Comparison of ENCODE assay signal across 13 cellular contexts in genomic region chr12:91871751-91872150, GRCh38.
DNase-seq lines count a peak whose midpoint lies in the region; ATAC-seq and TF ChIP-seq lines count a peak whose summit lies in the region.
"Had no signal": no experiment of that assay in that cellular context is flagged by ENCODE, and none has a peak within 500 bp of the region (broad histone marks: within the 10 kb centered on the region; RNA-seq: fewer than 3 reads in every experiment).

No MANE protein-coding gene starts in this region.

- H3K4me1 ChIP-seq in stomach (peaks cover 4 to 23% (median 9%) of the 10 kb centered on the region in 4 donors), thyroid gland (no peaks in the 10 kb centered on the region)

- H3K9me3 Mint-ChIP-seq in activated naive CD8-positive, alpha-beta T cell (ENCODE audit: low read depth): peaks cover 15% of the 10 kb centered on the region
- peaks cover 12% of the 10 kb centered on the region for H3K9me3 Mint-ChIP-seq in activated naive CD8-positive, alpha-beta T cell treated with anti-CD3 and anti-CD28 coated beads for 36 hours

- WGBS in stomach, 5 donors: 44 to 67% (median 54%) methylated on average over 1 of the region's 1 CpG
- WGBS in thyroid gland, 2 donors: 65 to 76% methylated on average over 1 of the region's 1 CpG

- H3K4me3 ChIP-seq in stomach: no peak overlapping the region
- no peak overlapping the region for H3K4me3 ChIP-seq in thyroid gland (replicated peaks in 1 of 3)

- DNase-seq in activated naive CD8-positive, alpha-beta T cell treated with anti-CD3 and anti-CD28 coated beads for 36 hours: no peak
- DNase-seq in SIG-M5 (lab: John Stamatoyannopoulos, UW) (peak; percentile 20), left colon (no peak), stomach (no peak), GM20000 (ENCODE audit: low spot score) (no peak), thyroid gland (no peak)
- DNase-seq: dermis blood vessel endothelial cell; DMS79; NCI-H1092 treated with DMSO at 0.1 percent for 48 hours; NCI-H524 treated with DMSO at 0.1 percent for 48 hours; stimulated activated CD4-positive, alpha-beta T cell treated with anti-CD3 and anti-CD28 coated beads, Interleukin-15, amount 100 ng/mL, for 24 hours had no signal

- H3K27me3 ChIP-seq in stomach (no peaks in the 10 kb centered on the region), thyroid gland (no peaks in the 10 kb centered on the region)

- TF ChIP-seq EP300 in stomach (IDR thresholded peaks at IDR 0.05): no peak

- TF ChIP-seq CTCF in stomach (IDR thresholded peaks at IDR 0.05): no peak
- no peak for TF ChIP-seq CTCF in GM20000 (IDR thresholded peaks at IDR 0.05; ENCODE audit: extremely low read depth, missing control alignments)
- TF ChIP-seq CTCF in thyroid gland (IDR thresholded peaks at IDR 0.05): no peak

- H3K27me3 Mint-ChIP-seq in activated naive CD8-positive, alpha-beta T cell: no peaks in the 10 kb centered on the region
- no peaks in the 10 kb centered on the region for H3K27me3 Mint-ChIP-seq in activated naive CD8-positive, alpha-beta T cell treated with anti-CD3 and anti-CD28 coated beads for 36 hours

- H3K27ac ChIP-seq in stomach (peak overlapping the region in 4 of 5 donors; percentile 10 to 66 (median 39)), thyroid gland (no peak overlapping the region)

- peaks cover 64% of the 10 kb centered on the region for H3K4me1 Mint-ChIP-seq in activated naive CD8-positive, alpha-beta T cell (ENCODE audit: low read depth)
- peaks cover 44% of the 10 kb centered on the region for H3K4me1 Mint-ChIP-seq in activated naive CD8-positive, alpha-beta T cell treated with anti-CD3 and anti-CD28 coated beads for 36 hours

- peaks cover 26% of the 10 kb centered on the region for H3K36me3 Mint-ChIP-seq in activated naive CD8-positive, alpha-beta T cell
- H3K36me3 Mint-ChIP-seq in activated naive CD8-positive, alpha-beta T cell treated with anti-CD3 and anti-CD28 coated beads for 36 hours: peaks cover 18% of the 10 kb centered on the region

- peak overlapping the region; percentile 87 for H3K27ac Mint-ChIP-seq in activated naive CD8-positive, alpha-beta T cell
- H3K27ac Mint-ChIP-seq in activated naive CD8-positive, alpha-beta T cell treated with anti-CD3 and anti-CD28 coated beads for 36 hours: no peak overlapping the region

- ATAC-seq in left colon: peak; percentile 27
- no peak for ATAC-seq in HG02981 (IDR thresholded peaks at IDR 0.05; ENCODE audit: unreplicated experiment)

- intact Hi-C loops in left colon (cut with DNase I, micrococcal nuclease): no loop called here
- intact Hi-C loops in stomach (cut with DNase I; ENCODE audit: low total_unique reads): no loop called here
- intact Hi-C loops in thyroid gland (cut with DNase I): no loop called here

- H3K36me3 ChIP-seq in stomach (no peaks in the 10 kb centered on the region), thyroid gland (no peaks in the 10 kb centered on the region)

- H3K9me3 ChIP-seq in stomach (no peaks in the 10 kb centered on the region), thyroid gland (no peaks in the 10 kb centered on the region)

- peak overlapping the region; percentile 40 for H3K4me3 Mint-ChIP-seq in activated naive CD8-positive, alpha-beta T cell
- H3K4me3 Mint-ChIP-seq in activated naive CD8-positive, alpha-beta T cell treated with anti-CD3 and anti-CD28 coated beads for 36 hours: no peak overlapping the region

- no peak for TF ChIP-seq POLR2A in stomach (IDR thresholded peaks at IDR 0.05)
- no peak for TF ChIP-seq POLR2A in thyroid gland (IDR thresholded peaks at IDR 0.05)

Comparison
In these comparisons a context has a peak if more than half of its experiments do, and no peak if none do; other contexts are left out.
1. H3K27ac ChIP-seq: peak in stomach (4 of 5); none in thyroid gland (0 of 3).